ENCODE assay signal across 8 cellular contexts in the genomic region with DNA sequence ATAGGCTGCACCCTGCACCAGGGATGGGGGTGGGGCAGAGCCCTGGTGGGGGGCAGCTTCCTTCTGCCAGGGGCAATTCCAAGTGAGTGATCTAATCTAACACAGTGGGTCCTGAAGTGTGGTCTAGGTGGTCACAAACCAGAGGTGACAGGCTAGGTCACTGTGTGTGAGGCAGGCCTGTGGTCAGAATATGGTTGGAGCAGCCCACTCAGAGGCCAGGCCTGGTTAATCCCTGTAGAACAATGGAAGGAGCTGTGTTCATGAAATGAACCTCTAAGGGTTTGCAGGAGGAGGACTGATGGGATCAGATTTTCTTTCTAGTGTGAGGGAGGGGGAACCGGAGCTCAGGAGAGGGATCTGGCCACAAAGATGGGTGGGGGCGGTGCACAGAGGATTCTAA. TPM values are rescaled to one million over a fixed set of nuclear protein-coding genes. Genes with fewer than 3 reads are reported as not detected.
DNase-seq lines count a peak whose midpoint lies in the region; ATAC-seq and TF ChIP-seq lines count a peak whose summit lies in the region.
"Had no signal": no experiment of that assay in that cellular context is flagged by ENCODE, and none has a peak within 500 bp of the region (broad histone marks: within the 10 kb centered on the region; RNA-seq: fewer than 3 reads in every experiment).

No MANE protein-coding gene starts in this region.

- no peaks in the 10 kb centered on the region for H3K9me2 ChIP-seq in Karpas-422 (replicated peaks; ENCODE audit: insufficient read depth, low read length)

- peak; percentile 69 for DNase-seq in CMK (ENCODE audit: low read depth)
- DNase-seq in Karpas-422: peak; percentile 26
- no peak for DNase-seq in adipocyte (ENCODE audit: low read depth)
- peak; percentile 33 for DNase-seq in neural progenitor cell (ENCODE audit: low spot score)
- DNase-seq in superior temporal gyrus (ENCODE audit: extremely low spot score): no peak
- no peak for DNase-seq in WTC11 (ENCODE audit: low spot score)

- no peak overlapping the region for H3K9ac ChIP-seq in Karpas-422 (ENCODE audit: low read length)
- H3K9ac ChIP-seq in adipocyte (ENCODE audit: low read length): peak overlapping the region; percentile 14
- H3K9ac ChIP-seq in neural progenitor cell: no peak overlapping the region

- POLR2A ChIA-PET in WTC11 (lab: Charles Lee): interaction anchor here (1.1 to 1.5 kb wide), 3 partner anchors 21 to 61 kb away, joined by 4 to 6 read pairs (median 4); no protein-coding TSS in a partner anchor

- no peak overlapping the region for H3K4me3 ChIP-seq in Karpas-422 (ENCODE audit: low read length)
- no peak overlapping the region for H3K4me3 ChIP-seq in adipocyte (ENCODE audit: low read length)
- no peak overlapping the region for H3K4me3 ChIP-seq in neural progenitor cell
- H3K4me3 ChIP-seq: thoracic aorta had no signal

- CTCF ChIA-PET in WTC11 (lab: Charles Lee): interaction anchor here (0.5 to 34.2 kb wide), 27 partner anchors 9 to 236 kb away, joined by 3 to 802 read pairs (median 5); partner anchors contain the start of gene PRXL2A

- TF ChIP-seq CTCF in neural progenitor cell (IDR thresholded peaks at IDR 0.05) (no peak), WTC11 (IDR thresholded peaks at IDR 0.05) (no peak)

- H3K4me3 Mint-ChIP-seq in neural progenitor cell (peak overlapping the region; percentile 12), WTC11 (no peak overlapping the region)

- H3K36me3 ChIP-seq in Karpas-422 (ENCODE audit: insufficient read depth, low read length): no peaks in the 10 kb centered on the region
- no peaks in the 10 kb centered on the region for H3K36me3 ChIP-seq in adipocyte (ENCODE audit: control insufficient read depth, insufficient read depth, low read length, severe bottlenecking)
- no peaks in the 10 kb centered on the region for H3K36me3 ChIP-seq in neural progenitor cell
- H3K36me3 ChIP-seq: thoracic aorta had no signal

- no peaks in the 10 kb centered on the region for H3F3A ChIP-seq in neural progenitor cell (ENCODE audit: low read depth)

- H3K27ac ChIP-seq in Karpas-422 (ENCODE audit: low read length) (no peak overlapping the region), neural progenitor cell (no peak overlapping the region)
- H3K27ac ChIP-seq: thoracic aorta had no signal

- no peak for ATAC-seq in WTC11
- no peak for ATAC-seq in HG02763 (IDR thresholded peaks at IDR 0.05; ENCODE audit: unreplicated experiment)

- H3K4me1 Mint-ChIP-seq in neural progenitor cell (peaks cover 29% of the 10 kb centered on the region), WTC11 (peaks cover 19% of the 10 kb centered on the region)

- no peak overlapping the region for H2AFZ ChIP-seq in Karpas-422 (ENCODE audit: low read length)
- H2AFZ ChIP-seq in neural progenitor cell (replicated peaks): no peak overlapping the region

- H3K27ac Mint-ChIP-seq in neural progenitor cell (peak overlapping the region; percentile 31), WTC11 (no peak overlapping the region)

- H3K27me3 ChIP-seq in Karpas-422 (ENCODE audit: low read length) (no peaks in the 10 kb centered on the region), adipocyte (replicated peaks; ENCODE audit: control insufficient read depth, insufficient read depth, low read length) (no peaks in the 10 kb centered on the region), neural progenitor cell (no peaks in the 10 kb centered on the region)

- H3K4me1 ChIP-seq in Karpas-422 (ENCODE audit: low read length) (no peaks in the 10 kb centered on the region), adipocyte (ENCODE audit: control insufficient read depth, insufficient read depth, low read length) (peaks cover 31% of the 10 kb centered on the region), neural progenitor cell (peaks cover 10% of the 10 kb centered on the region)

- H3K27me3 Mint-ChIP-seq in neural progenitor cell (ENCODE audit: insufficient read depth, low read depth) (peaks cover 4% of the 10 kb centered on the region), WTC11 (ENCODE audit: low read depth) (no peaks in the 10 kb centered on the region)

- H3K9me3 Mint-ChIP-seq in neural progenitor cell (no peaks in the 10 kb centered on the region), WTC11 (no peaks in the 10 kb centered on the region)

- no peak overlapping the region for H3K4me2 ChIP-seq in Karpas-422 (ENCODE audit: low read depth, low read length, poor library complexity, severe bottlenecking)
- H3K4me2 ChIP-seq in neural progenitor cell: peak overlapping the region; percentile 37

- H3K9me3 ChIP-seq in Karpas-422 (ENCODE audit: low read length) (no peaks in the 10 kb centered on the region), adipocyte (ENCODE audit: control insufficient read depth, low read length) (no peaks in the 10 kb centered on the region), neural progenitor cell (ENCODE audit: low read depth) (no peaks in the 10 kb centered on the region)
- H3K9me3 ChIP-seq: thoracic aorta had no signal

- H3K36me3 Mint-ChIP-seq in neural progenitor cell (no peaks in the 10 kb centered on the region), WTC11 (no peaks in the 10 kb centered on the region)

- H3K79me2 ChIP-seq in Karpas-422 (ENCODE audit: low read length) (no peaks in the 10 kb centered on the region), neural progenitor cell (ENCODE audit: low read depth) (no peaks in the 10 kb centered on the region)

- no peaks in the 10 kb centered on the region; the same call in 1 of the 2 replicates for H4K20me1 ChIP-seq in Karpas-422 (ENCODE audit: insufficient read depth, low read depth, low read length)
- H4K20me1 ChIP-seq in neural progenitor cell (ENCODE audit: low read depth): no peaks in the 10 kb centered on the region

TF ChIP-seq in WTC11, 78 proteins besides CTCF, POLR2A, EP300 and RAD21:
- TF ChIP-seq CREB1 (CRISPR knock-in tag; IDR thresholded peaks at IDR 0.05) (no peak), PREB (CRISPR knock-in tag; IDR thresholded peaks at IDR 0.05; ENCODE audit: borderline replicate concordance) (no peak), ZNF317 (CRISPR knock-in tag; IDR thresholded peaks at IDR 0.05; ENCODE audit: borderline replicate concordance, low read depth) (no peak), ZNF423 (CRISPR knock-in tag; IDR thresholded peaks at IDR 0.05) (no peak), ETV6 (CRISPR knock-in tag; IDR thresholded peaks at IDR 0.05) (no peak), ZNF263 (CRISPR knock-in tag; IDR thresholded peaks at IDR 0.05; ENCODE audit: low read depth) (no peak), ZNF232 (CRISPR knock-in tag; IDR thresholded peaks at IDR 0.05) (no peak), FOXK1 (CRISPR knock-in tag; IDR thresholded peaks at IDR 0.05) (no peak), RELA (CRISPR knock-in tag; IDR thresholded peaks at IDR 0.05; ENCODE audit: borderline replicate concordance) (no peak), E2F1 (CRISPR knock-in tag; IDR thresholded peaks at IDR 0.05) (no peak), CREM (CRISPR knock-in tag; IDR thresholded peaks at IDR 0.05) (no peak), MLX (CRISPR knock-in tag; IDR thresholded peaks at IDR 0.05) (no peak), SOX15 (CRISPR knock-in tag; IDR thresholded peaks at IDR 0.05) (no peak)

RNA-seq across cellular contexts. Expression of gene TSPAN14, which starts 10.0 kb away (rescaled TPM):
- total RNA-seq in Karpas-422 (2014; rRNA removed; shearing (Covaris generic); ENCODE audit: low replicate concordance): 3.4 TPM in 2 replicates
- total RNA-seq in neural progenitor cell (ENCODE audit: low replicate concordance) (32.7 and 68.9 TPM in 2 replicates), WTC11 (2021) (64.0 to 73.5 TPM (median 72.1 TPM) in 3 replicates)

RNA-seq across cellular contexts. Expression of gene PRXL2A, which starts 35.8 kb away (rescaled TPM):
- 1.7 and 7.2 TPM in 2 replicates for total RNA-seq in Karpas-422 (2014; rRNA removed; shearing (Covaris generic); ENCODE audit: low replicate concordance)
- total RNA-seq in neural progenitor cell (ENCODE audit: low replicate concordance) (81.4 and 107 TPM in 2 replicates), WTC11 (2021) (46.6 to 56.5 TPM (median 52.4 TPM) in 3 replicates)

Comparison
In these comparisons a context has a peak if more than half of its experiments do, and no peak if none do; other contexts are left out.
1. DNase-seq: peak in CMK (single experiment), Karpas-422 (single experiment) and neural progenitor cell (single experiment); none in adipocyte (single experiment), superior temporal gyrus (single experiment) and WTC11 (single experiment).